ENCODE assay signal across 19 cellular contexts in genomic region chr12:24198936-24199644, GRCh38.
DNase-seq lines count a peak whose midpoint lies in the region; ATAC-seq, FAIRE-seq and TF ChIP-seq lines count a peak whose summit lies in the region.
"Had no signal": no experiment of that assay in that cellular context is flagged by ENCODE, and none has a peak within 500 bp of the region (broad histone marks: within the 10 kb centered on the region; RNA-seq: fewer than 3 reads in every experiment).

No MANE protein-coding gene starts in this region.

- H3K27me3 ChIP-seq in SK-N-SH (ENCODE audit: insufficient read depth) (no peaks in the 10 kb centered on the region), endothelial cell of umbilical vein (ENCODE audit: control insufficient read depth in 2 of 2, insufficient read depth in 2 of 2, low read length in 2 of 2) (no peaks in the 10 kb centered on the region)
- H3K27me3 ChIP-seq: adrenal gland, esophagus squamous epithelium, pancreas had no signal

- POLR2A ChIA-PET in SK-N-SH (lab: Yijun Ruan, JAX) (no interaction called here), endothelial cell of umbilical vein (lab: Charles Lee) (no interaction called here)

- H3K4me2 ChIP-seq in SK-N-SH (no peak overlapping the region), endothelial cell of umbilical vein (ENCODE audit: insufficient read depth, low read length) (no peak overlapping the region)

- TF ChIP-seq CTCF in SK-N-SH (IDR thresholded peaks at IDR 0.05) (no peak), endothelial cell of umbilical vein (IDR thresholded peaks at IDR 0.05; ENCODE audit: extremely low read depth in 1 of 2, insufficient read depth in 1 of 2, low read depth in 1 of 2, low read length in 2 of 2) (no peak), coronary artery (IDR thresholded peaks at IDR 0.05) (no peak)

- ATAC-seq in SK-N-SH treated with all-trans-retinoic acid at 6 μM for 48 hours, result peak; percentile 22; the same call in 2 of the 3 replicates
- ATAC-seq: left ventricle myocardium superior, pancreas had no signal

- H3K36me3 ChIP-seq in SK-N-SH (replicated peaks in 1 of 2; ENCODE audit: control insufficient read depth in 1 of 2, insufficient read depth in 2 of 2, low read length in 1 of 2) (no peaks in the 10 kb centered on the region), endothelial cell of umbilical vein (ENCODE audit: control insufficient read depth in 2 of 2, extremely low read depth in 1 of 2, insufficient read depth in 2 of 2, low read length in 2 of 2) (no peaks in the 10 kb centered on the region)
- H3K36me3 ChIP-seq: adrenal gland, esophagus squamous epithelium, pancreas had no signal

- intact Hi-C loops in endothelial cell of umbilical vein (cut with micrococcal nuclease), result no loop called here

- H3K79me2 ChIP-seq in SK-N-SH (ENCODE audit: insufficient read depth), result no peaks in the 10 kb centered on the region
- H3K79me2 ChIP-seq in endothelial cell of umbilical vein (ENCODE audit: control insufficient read depth, insufficient read depth, low read length), result no peaks in the 10 kb centered on the region

- H3K4me1 ChIP-seq in SK-N-SH (ENCODE audit: control insufficient read depth in 1 of 2, insufficient read depth in 2 of 2, low read depth in 1 of 2, low read length in 1 of 2), result no peaks in the 10 kb centered on the region; a peak in 1 of 4 replicates
- peaks cover 14% of the 10 kb centered on the region for H3K4me1 ChIP-seq in endothelial cell of umbilical vein (ENCODE audit: control insufficient read depth, extremely low read depth, insufficient read depth, low read length)
- H3K4me1 ChIP-seq: adrenal gland, pancreas had no signal

- no peak overlapping the region for H3K4me3 ChIP-seq in SK-N-SH (ENCODE audit: low read depth in 2 of 2, low read length in 1 of 2)
- H3K4me3 ChIP-seq in endothelial cell of umbilical vein (replicated peaks in 1 of 3; ENCODE audit: insufficient read depth in 1 of 3, low read depth in 1 of 3, low read length in 3 of 3), result no peak overlapping the region
- no peak overlapping the region for H3K4me3 ChIP-seq in coronary artery
- H3K4me3 ChIP-seq: adrenal gland, esophagus squamous epithelium, pancreas, SK-N-MC had no signal

- TF ChIP-seq POLR2A in endothelial cell of umbilical vein (IDR thresholded peaks at IDR 0.05; ENCODE audit: low read depth, low read length), result no peak

- no peak overlapping the region for H3K27ac ChIP-seq in SK-N-SH (ENCODE audit: low read depth in 2 of 2, low read length in 1 of 2)
- H3K27ac ChIP-seq in endothelial cell of umbilical vein (ENCODE audit: insufficient read depth, low read depth, low read length), result no peak overlapping the region
- H3K27ac ChIP-seq in coronary artery, result no peak overlapping the region
- H3K27ac ChIP-seq: 22Rv1, adrenal gland, esophagus squamous epithelium, pancreas, SK-N-MC had no signal

- H3K9ac ChIP-seq in SK-N-SH, result no peak overlapping the region
- no peak overlapping the region for H3K9ac ChIP-seq in endothelial cell of umbilical vein (replicated peaks; ENCODE audit: extremely low read depth, insufficient read depth, low read length)

- H3K9me1 ChIP-seq in endothelial cell of umbilical vein (replicated peaks; ENCODE audit: control insufficient read depth, extremely low read depth, insufficient read depth, low read length), result no peaks in the 10 kb centered on the region

- H2AFZ ChIP-seq in SK-N-SH (ENCODE audit: low read depth) (no peak overlapping the region), endothelial cell of umbilical vein (ENCODE audit: low read depth, low read length) (no peak overlapping the region)

- DNase-seq in SK-N-SH (no peak), NCI-H1694 treated with DMSO at 0.1 percent for 48 hours (lab: John Stamatoyannopoulos, UW) (peak; percentile 67), endothelial cell of umbilical vein (ENCODE audit: low read depth, low spot score) (peak; percentile 80), amygdala (lab: John Stamatoyannopoulos, UW) (no peak), coronary artery (ENCODE audit: low spot score) (no peak), CD1c-positive myeloid dendritic cell (ENCODE audit: extremely low spot score) (no peak)
- no peak for DNase-seq in stimulated activated CD4-positive, alpha-beta T cell treated with anti-CD3 and anti-CD28 coated beads, Interleukin-4, amount 100 ng/mL, for 4 hours
- DNase-seq: activated CD4-positive, alpha-beta memory T cell treated with anti-CD3 and anti-CD28 coated beads, Interleukin-2, amount 10 ng/mL, durations not matched to agents 7 days and 5 days; adrenal gland; DND-41; esophagus squamous epithelium; KG1; left ventricle myocardium superior; NCI-H1417; pancreas had no signal

- no peak for TF ChIP-seq EP300 in SK-N-SH (IDR thresholded peaks at IDR 0.05; ENCODE audit: borderline replicate concordance in 1 of 2, low read depth in 1 of 2, low read length in 1 of 2)

- no peaks in the 10 kb centered on the region for H3F3A ChIP-seq in SK-N-SH (replicated peaks; ENCODE audit: insufficient read depth)

- FAIRE-seq in endothelial cell of umbilical vein (lab: Jason Lieb, UNC), result peak; percentile 63
- FAIRE-seq: colon, pancreas had no signal

- 74% methylated on average over 11 of the region's 11 CpGs for WGBS in SK-N-SH (ENCODE audit: low lambda C conversion rate)

- H3K9me3 ChIP-seq in SK-N-SH (no peaks in the 10 kb centered on the region), endothelial cell of umbilical vein (replicated peaks; ENCODE audit: control insufficient read depth, insufficient read depth, low read length) (no peaks in the 10 kb centered on the region)
- H3K9me3 ChIP-seq: adrenal gland, esophagus squamous epithelium, pancreas had no signal

- BruUV-seq in endothelial cell of umbilical vein (replicated peaks; lab: Mats Ljungman, UMichigan), result no TSS peak

- no peaks in the 10 kb centered on the region for H3K9me2 ChIP-seq in SK-N-SH

- dilution Hi-C loops in endothelial cell of umbilical vein (cut with MboI; ENCODE audit: extremely low pct_ligation_motif_present, low sequenced_read_pairs), result no loop called here

- no peak for TF ChIP-seq RAD21 in SK-N-SH (IDR thresholded peaks at IDR 0.05; ENCODE audit: low read length)

- no peaks in the 10 kb centered on the region for H4K20me1 ChIP-seq in SK-N-SH (ENCODE audit: insufficient read depth)
- no peaks in the 10 kb centered on the region for H4K20me1 ChIP-seq in endothelial cell of umbilical vein (replicated peaks; ENCODE audit: control insufficient read depth, extremely low read depth, insufficient read depth, low read length)

- CTCF ChIA-PET in SK-N-SH (lab: Yijun Ruan, JAX) (no interaction called here), endothelial cell of umbilical vein (lab: Charles Lee) (no interaction called here)

TF ChIP-seq in SK-N-SH treated with all-trans-retinoic acid at 6 μM for 48 hours, 23 proteins besides CTCF, POLR2A, EP300 and RAD21 (continues in another document):
- TF ChIP-seq TCF4 (CRISPR knock-in tag; IDR thresholded peaks at IDR 0.05; ENCODE audit: borderline replicate concordance) (no peak), ESRRG (CRISPR knock-in tag; IDR thresholded peaks at IDR 0.05) (no peak), RARB (CRISPR knock-in tag; IDR thresholded peaks at IDR 0.05) (no peak), OSR1 (CRISPR knock-in tag; IDR thresholded peaks at IDR 0.05) (no peak), ZFP3 (CRISPR knock-in tag; IDR thresholded peaks at IDR 0.05) (no peak)

TF ChIP-seq in SK-N-SH, 30 proteins besides CTCF, POLR2A, EP300 and RAD21 (continues in another document):
- TF ChIP-seq RXRA (IDR thresholded peaks at IDR 0.05; ENCODE audit: borderline replicate concordance, low read depth) (no peak), PBX3 (IDR thresholded peaks at IDR 0.05) (no peak), TCF12 (IDR thresholded peaks at IDR 0.05) (no peak), YY1 (IDR thresholded peaks at IDR 0.05; ENCODE audit: low read depth) (no peak), TAF1 (IDR thresholded peaks at IDR 0.05; ENCODE audit: borderline replicate concordance, low read depth, low read length) (no peak), SMC3 (IDR thresholded peaks at IDR 0.05; ENCODE audit: low read depth, low read length) (no peak), ELF1 (IDR thresholded peaks at IDR 0.05) (no peak)

TF ChIP-seq in endothelial cell of umbilical vein, 7 proteins besides CTCF, POLR2A, EP300 and RAD21:
- TF ChIP-seq EZH2 (IDR thresholded peaks at IDR 0.05; ENCODE audit: borderline replicate concordance, low read depth, low read length, severe bottlenecking), result no peak
- no peak for TF ChIP-seq MAX (IDR thresholded peaks at IDR 0.05; ENCODE audit: insufficient read depth, insufficient read length)

Comparison
In these comparisons a context has a peak if more than half of its experiments do, and no peak if none do; other contexts are left out.
1. DNase-seq: peak in NCI-H1694 treated with DMSO at 0.1 percent for 48 hours (single experiment) and endothelial cell of umbilical vein (single experiment); none in SK-N-SH (single experiment), stimulated activated CD4-positive, alpha-beta T cell treated with anti-CD3 and anti-CD28 coated beads, Interleukin-4, amount 100 ng/mL, for 4 hours (0 of 2), amygdala (0 of 56), coronary artery (single experiment) and CD1c-positive myeloid dendritic cell (single experiment).